15 cellular contexts compared by ENCODE assay signal in genomic region chr22:36291831-36292740, GRCh38. TPM values are rescaled to one million over a fixed set of nuclear protein-coding genes. Genes with fewer than 3 reads are reported as not detected.
DNase-seq lines count a peak whose midpoint lies in the region; ATAC-seq and TF ChIP-seq lines count a peak whose summit lies in the region.
"Had no signal": no experiment of that assay in that cellular context is flagged by ENCODE, and none has a peak within 500 bp of the region (broad histone marks: within the 10 kb centered on the region; RNA-seq: fewer than 3 reads in every experiment).

No MANE protein-coding gene starts in this region.

- peaks cover 20% of the 10 kb centered on the region for H3K4me1 Mint-ChIP-seq in activated naive CD4-positive, alpha-beta T cell treated with anti-CD3 and anti-CD28 coated beads for 36 hours (ENCODE audit: low read depth)
- H3K4me1 Mint-ChIP-seq in activated T-helper 1 cell treated with anti-CD3 and anti-CD28 coated beads, Interleukin-12 subunit alpha, Interleukin-12 subunit beta, Interleukin-2, Interleukin-4 antibody, amounts not matched to agents 30 ng/mL and 10 ng/mL and 1 ng/mL, durations not matched to agents 14 hours and 24 hours and 36 hours (ENCODE audit: low read depth), result peaks cover 20% of the 10 kb centered on the region

- H3K4me3 ChIP-seq in left lung (no peak overlapping the region), stomach smooth muscle (ENCODE audit: low read length in 2 of 2) (no peak overlapping the region), gastrocnemius medialis (no peak overlapping the region)
- H3K4me3 ChIP-seq: ascending aorta, lung had no signal

- intact Hi-C loops in activated naive CD4-positive, alpha-beta T cell treated with anti-CD3 and anti-CD28 coated beads for 36 hours (cut with micrococcal nuclease), result no loop called here
- intact Hi-C loops in activated T-helper 1 cell treated with anti-CD3 and anti-CD28 coated beads, Interleukin-12 subunit alpha, Interleukin-12 subunit beta, Interleukin-2, Interleukin-4 antibody, amounts not matched to agents 30 ng/mL and 10 ng/mL and 1 ng/mL, durations not matched to agents 14 hours and 24 hours and 36 hours (cut with micrococcal nuclease), result no loop called here
- intact Hi-C loops in left lung (cut with DNase I) (no loop called here), gastrocnemius medialis (cut with DNase I; ENCODE audit: low total_unique reads) (no loop called here)

- no peaks in the 10 kb centered on the region for H3K27me3 Mint-ChIP-seq in activated naive CD4-positive, alpha-beta T cell treated with anti-CD3 and anti-CD28 coated beads for 36 hours (ENCODE audit: low read depth)
- H3K27me3 Mint-ChIP-seq in activated T-helper 1 cell treated with anti-CD3 and anti-CD28 coated beads, Interleukin-12 subunit alpha, Interleukin-12 subunit beta, Interleukin-2, Interleukin-4 antibody, amounts not matched to agents 30 ng/mL and 10 ng/mL and 1 ng/mL, durations not matched to agents 14 hours and 24 hours and 36 hours (ENCODE audit: insufficient read depth), result no peaks in the 10 kb centered on the region

- in situ Hi-C loops in gastrocnemius medialis (cut with MboI; ENCODE audit: low sequenced_read_pairs in 4 of 4), result no loop called here

- no peak for TF ChIP-seq POLR2A in erythroblast (IDR thresholded peaks at IDR 0.05; ENCODE audit: low read length)
- TF ChIP-seq POLR2A in gastrocnemius medialis (IDR thresholded peaks at IDR 0.05), result no peak

- H3K27ac ChIP-seq in left lung, result peak overlapping the region in 1 of 2 donors; percentile 8
- peak overlapping the region; percentile 31 for H3K27ac ChIP-seq in stomach smooth muscle (ENCODE audit: low read length)
- H3K27ac ChIP-seq in gastrocnemius medialis, result no peak overlapping the region

- ATAC-seq in activated naive CD4-positive, alpha-beta T cell treated with anti-CD3 and anti-CD28 coated beads, Interleukin-2, amount 50 U/mL, for 72 hours, result peak; percentile 11 to 13
- ATAC-seq in left lung (peak; percentile 4), omental fat pad (ENCODE audit: low FRiP score) (no peak), gastrocnemius medialis (no peak)

- H3K4me1 ChIP-seq in left lung, result peaks cover 0 to 4% of the 10 kb centered on the region in 2 donors
- peaks cover 10% of the 10 kb centered on the region for H3K4me1 ChIP-seq in stomach smooth muscle (ENCODE audit: control insufficient read depth, insufficient read depth, low read length)
- H3K4me1 ChIP-seq in gastrocnemius medialis, result no peaks in the 10 kb centered on the region
- H3K4me1 ChIP-seq: ascending aorta had no signal

- no peaks in the 10 kb centered on the region for H3K9me3 Mint-ChIP-seq in activated naive CD4-positive, alpha-beta T cell treated with anti-CD3 and anti-CD28 coated beads, Interleukin-2, amount 50 U/mL, for 72 hours
- peaks cover 6% of the 10 kb centered on the region for H3K9me3 Mint-ChIP-seq in activated naive CD4-positive, alpha-beta T cell treated with anti-CD3 and anti-CD28 coated beads for 36 hours
- no peaks in the 10 kb centered on the region for H3K9me3 Mint-ChIP-seq in activated T-helper 1 cell treated with anti-CD3 and anti-CD28 coated beads, Interleukin-12 subunit alpha, Interleukin-12 subunit beta, Interleukin-2, Interleukin-4 antibody, amounts not matched to agents 30 ng/mL and 10 ng/mL and 1 ng/mL, durations not matched to agents 14 hours and 24 hours and 36 hours

- H3K9ac ChIP-seq in stomach smooth muscle (ENCODE audit: low read length in 2 of 2), result no peak overlapping the region
- H3K9ac ChIP-seq: SK-N-SH had no signal

- H3K4me3 Mint-ChIP-seq in activated naive CD4-positive, alpha-beta T cell treated with anti-CD3 and anti-CD28 coated beads for 36 hours, result no peak overlapping the region
- H3K4me3 Mint-ChIP-seq in activated T-helper 1 cell treated with anti-CD3 and anti-CD28 coated beads, Interleukin-12 subunit alpha, Interleukin-12 subunit beta, Interleukin-2, Interleukin-4 antibody, amounts not matched to agents 30 ng/mL and 10 ng/mL and 1 ng/mL, durations not matched to agents 14 hours and 24 hours and 36 hours, result no peak overlapping the region

- peaks cover 54 to 73% of the 10 kb centered on the region in 2 donors for H3K36me3 Mint-ChIP-seq in activated naive CD4-positive, alpha-beta T cell treated with anti-CD3 and anti-CD28 coated beads, Interleukin-2, amount 50 U/mL, for 72 hours
- H3K36me3 Mint-ChIP-seq in activated naive CD4-positive, alpha-beta T cell treated with anti-CD3 and anti-CD28 coated beads for 36 hours (ENCODE audit: low read depth), result peaks cover 76% of the 10 kb centered on the region
- H3K36me3 Mint-ChIP-seq in activated T-helper 1 cell treated with anti-CD3 and anti-CD28 coated beads, Interleukin-12 subunit alpha, Interleukin-12 subunit beta, Interleukin-2, Interleukin-4 antibody, amounts not matched to agents 30 ng/mL and 10 ng/mL and 1 ng/mL, durations not matched to agents 14 hours and 24 hours and 36 hours (ENCODE audit: low read depth), result peaks cover 60% of the 10 kb centered on the region

- H3K36me3 ChIP-seq in left lung (peaks cover 9 to 100% of the 10 kb centered on the region in 2 donors), stomach smooth muscle (ENCODE audit: control insufficient read depth in 2 of 2, insufficient read depth in 2 of 2, low read length in 2 of 2) (peaks cover 77 to 82% of the 10 kb centered on the region in 2 donors), gastrocnemius medialis (peaks cover 3 to 85% of the 10 kb centered on the region in 2 donors)

- H3K27ac Mint-ChIP-seq in activated naive CD4-positive, alpha-beta T cell treated with anti-CD3 and anti-CD28 coated beads, Interleukin-2, amount 50 U/mL, for 72 hours, result peak overlapping the region; percentile 69 to 70
- no peak overlapping the region for H3K27ac Mint-ChIP-seq in activated naive CD4-positive, alpha-beta T cell treated with anti-CD3 and anti-CD28 coated beads for 36 hours
- H3K27ac Mint-ChIP-seq in activated T-helper 1 cell treated with anti-CD3 and anti-CD28 coated beads, Interleukin-12 subunit alpha, Interleukin-12 subunit beta, Interleukin-2, Interleukin-4 antibody, amounts not matched to agents 30 ng/mL and 10 ng/mL and 1 ng/mL, durations not matched to agents 14 hours and 24 hours and 36 hours, result peak overlapping the region; percentile 22

- no peaks in the 10 kb centered on the region for H3K27me3 ChIP-seq in left lung
- no peaks in the 10 kb centered on the region for H3K27me3 ChIP-seq in stomach smooth muscle (ENCODE audit: control insufficient read depth in 1 of 2, insufficient read depth in 2 of 2, low read length in 2 of 2)
- H3K27me3 ChIP-seq in gastrocnemius medialis, result no peaks in the 10 kb centered on the region
- H3K27me3 ChIP-seq: ascending aorta had no signal

- H3K9me3 ChIP-seq in left lung, result no peaks in the 10 kb centered on the region
- H3K9me3 ChIP-seq in stomach smooth muscle (ENCODE audit: control insufficient read depth in 2 of 2, low read length in 2 of 2), result no peaks in the 10 kb centered on the region
- H3K9me3 ChIP-seq in gastrocnemius medialis, result no peaks in the 10 kb centered on the region
- H3K9me3 ChIP-seq: ascending aorta, SK-N-SH had no signal

- no peak for TF ChIP-seq CTCF in left lung (IDR thresholded peaks at IDR 0.05)
- TF ChIP-seq CTCF in omental fat pad (IDR thresholded peaks at IDR 0.05), result no peak
- no peak for TF ChIP-seq CTCF in gastrocnemius medialis (IDR thresholded peaks at IDR 0.05 in 4 of 5, conservative IDR thresholded peaks at IDR 0.05 in 1 of 5)

- CTCF ChIA-PET in activated naive CD4-positive, alpha-beta T cell treated with anti-CD3 and anti-CD28 coated beads for 36 hours (lab: Charles Lee), result interaction anchor here (1.2 to 2.8 kb wide), 4 partner anchors 10 to 196 kb away, joined by 4 to 16 read pairs (median 8); no protein-coding TSS in a partner anchor

- no peak for DNase-seq in activated naive CD4-positive, alpha-beta T cell treated with anti-CD3 and anti-CD28 coated beads, Interleukin-2, amount 50 U/mL, for 72 hours (ENCODE audit: low spot score in 2 of 2)
- no peak for DNase-seq in activated naive CD4-positive, alpha-beta T cell treated with anti-CD3 and anti-CD28 coated beads for 36 hours
- DNase-seq in activated T-helper 1 cell treated with anti-CD3 and anti-CD28 coated beads, Interleukin-12 subunit alpha, Interleukin-12 subunit beta, Interleukin-2, Interleukin-4 antibody, amounts not matched to agents 30 ng/mL and 10 ng/mL and 1 ng/mL, durations not matched to agents 14 hours and 24 hours and 36 hours (ENCODE audit: low spot score), result no peak
- DNase-seq in left lung (peak in 1 of 2 donors; percentile 55), omental fat pad (ENCODE audit: low spot score) (no peak), erythroblast (lab: John Stamatoyannopoulos, UW) (no peak), gastrocnemius medialis (no peak)
- DNase-seq: cortex of kidney, NCI-H1417 treated with DMSO at 0.1 percent for 48 hours, NCI-H226, OCI-M1, SK-N-SH had no signal

RNA-seq across cellular contexts. Expression of gene APOL1, which starts 39.2 kb away (rescaled TPM):
- total RNA-seq in activated naive CD4-positive, alpha-beta T cell treated with anti-CD3 and anti-CD28 coated beads, Interleukin-2, amount 50 U/mL, for 72 hours, result 10 to 100 TPM; 27.2 to 40.5 TPM
- total RNA-seq in activated naive CD4-positive, alpha-beta T cell treated with anti-CD3 and anti-CD28 coated beads for 36 hours, result 10 to 100 TPM; 17.4 to 22.0 TPM
- 36.7 and 37.1 TPM in 2 replicates for total RNA-seq in activated T-helper 1 cell treated with anti-CD3 and anti-CD28 coated beads, Interleukin-12 subunit alpha, Interleukin-12 subunit beta, Interleukin-2, Interleukin-4 antibody, amounts not matched to agents 30 ng/mL and 10 ng/mL and 1 ng/mL, durations not matched to agents 14 hours and 24 hours and 36 hours
- total RNA-seq in left lung (100 to 1,000 TPM in 1 of 2 donors, 10 to 100 TPM in 1; 89.4 to 109 TPM), omental fat pad (10 to 100 TPM; 27.3 to 89.3 (median 65.3) TPM), gastrocnemius medialis (10 to 100 TPM in 1 of 4 donors, 1 to 10 TPM in 2, under 1 TPM in 1; 0.87 to 11.1 (median 6.2) TPM)

RNA-seq across cellular contexts. Expression of gene APOL2, which starts 52.8 kb away (rescaled TPM):
- total RNA-seq in activated naive CD4-positive, alpha-beta T cell treated with anti-CD3 and anti-CD28 coated beads, Interleukin-2, amount 50 U/mL, for 72 hours, result 10 to 100 TPM; 51.3 to 68.6 TPM
- 10 to 100 TPM; 53.8 to 55.0 TPM for total RNA-seq in activated naive CD4-positive, alpha-beta T cell treated with anti-CD3 and anti-CD28 coated beads for 36 hours
- total RNA-seq in activated T-helper 1 cell treated with anti-CD3 and anti-CD28 coated beads, Interleukin-12 subunit alpha, Interleukin-12 subunit beta, Interleukin-2, Interleukin-4 antibody, amounts not matched to agents 30 ng/mL and 10 ng/mL and 1 ng/mL, durations not matched to agents 14 hours and 24 hours and 36 hours, result 54.4 and 62.2 TPM in 2 replicates
- total RNA-seq in left lung (10 to 100 TPM; 51.3 to 63.0 TPM), omental fat pad (100 to 1,000 TPM in 2 of 4 donors, 10 to 100 TPM in 2; 63.2 to 122 (median 93.0) TPM), gastrocnemius medialis (10 to 100 TPM in 3 of 4 donors, 1 to 10 TPM in 1; 8.7 to 25.5 (median 20.9) TPM)

Comparison
In these comparisons a context has a peak if more than half of its experiments do, and no peak if none do; other contexts are left out.
1. ATAC-seq: peak in activated naive CD4-positive, alpha-beta T cell treated with anti-CD3 and anti-CD28 coated beads, Interleukin-2, amount 50 U/mL, for 72 hours (2 of 2) and left lung (single experiment); none in omental fat pad (single experiment) and gastrocnemius medialis (0 of 2).